In the genomic region with DNA sequence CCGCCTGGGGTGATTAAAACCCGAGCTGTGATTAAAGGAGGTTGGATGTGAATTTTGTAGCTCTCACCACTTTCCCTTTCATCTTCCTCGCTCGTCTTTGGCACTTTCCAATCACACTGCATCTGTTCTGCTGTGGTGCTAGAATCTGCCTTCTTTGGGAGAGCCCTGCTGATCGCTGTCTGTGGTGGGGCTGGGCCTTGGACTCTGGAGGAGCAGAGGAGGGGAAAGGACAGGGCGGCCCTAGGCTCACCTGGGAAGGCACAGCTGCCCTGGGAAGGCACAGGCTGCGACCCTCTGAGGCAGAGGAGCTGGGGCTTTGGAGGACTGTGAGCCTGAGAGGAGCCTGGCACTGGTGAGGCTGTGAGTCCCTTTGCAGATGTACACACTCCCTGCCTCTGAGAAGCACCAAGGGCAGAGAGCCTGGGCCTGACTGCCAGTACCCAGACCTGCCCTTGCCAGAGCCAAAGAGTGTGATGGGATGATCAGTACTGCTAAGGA, we compare ENCODE assay signal across 17 cellular contexts.
"Had no signal": no experiment of that assay in that cellular context is flagged by ENCODE, and none has a peak within 500 bp of the region (broad histone marks: within the 10 kb centered on the region; RNA-seq: fewer than 3 reads in every experiment).

No MANE protein-coding gene starts in this region.

- ATAC-seq: activated naive CD4-positive, alpha-beta T cell treated with anti-CD3 and anti-CD28 coated beads, Interleukin-2, amount 50 U/mL, for 72 hours; foreskin keratinocyte; naive thymus-derived CD8-positive, alpha-beta T cell had no signal

- DNase-seq: activated CD4-positive, alpha-beta T cell treated with anti-CD3 and anti-CD28 coated beads, Interleukin-2, amount 50 U/mL, for 1 hour; activated CD4-positive, CD25-positive, alpha-beta regulatory T cell; activated T-cell treated with anti-CD3 and anti-CD28 coated beads, Interleukin-2, amount 50 U/mL, for 1 hour; central memory CD4-positive, alpha-beta T cell; effector CD8-positive, alpha-beta T cell; foreskin keratinocyte; immature natural killer cell; naive thymus-derived CD8-positive, alpha-beta T cell; posterior cingulate gyrus; retina; small intestine; stomach; testis had no signal

- H3K9me3 ChIP-seq: colonic mucosa, stomach, testis had no signal

- H3K9me3 Mint-ChIP-seq: activated naive CD4-positive, alpha-beta T cell treated with anti-CD3 and anti-CD28 coated beads, Interleukin-2, amount 50 U/mL, for 72 hours; activated T-helper 2 cell treated with anti-CD3 and anti-CD28 coated beads, Interferon-gamma antibody, Interleukin-2, Interleukin-4, amounts not matched to agents 10 μg/mL and 5 μg/mL and 100 μg/mL, durations not matched to agents 14 hours and 24 hours and 36 hours; naive thymus-derived CD8-positive, alpha-beta T cell had no signal

- H3K4me3 Mint-ChIP-seq: immature natural killer cell; naive thymus-derived CD8-positive, alpha-beta T cell had no signal

- H3K36me3 ChIP-seq: colonic mucosa, stomach had no signal

- H3K36me3 Mint-ChIP-seq: activated naive CD4-positive, alpha-beta T cell treated with anti-CD3 and anti-CD28 coated beads, Interleukin-2, amount 50 U/mL, for 72 hours; immature natural killer cell; naive thymus-derived CD8-positive, alpha-beta T cell had no signal

- H3K4me1 ChIP-seq: colonic mucosa, foreskin keratinocyte, testis had no signal

- H3K27me3 ChIP-seq: colonic mucosa, foreskin keratinocyte, testis had no signal

- H3K27ac Mint-ChIP-seq: activated naive CD4-positive, alpha-beta T cell treated with anti-CD3 and anti-CD28 coated beads, Interleukin-2, amount 50 U/mL, for 72 hours; activated T-helper 2 cell treated with anti-CD3 and anti-CD28 coated beads, Interferon-gamma antibody, Interleukin-2, Interleukin-4, amounts not matched to agents 10 μg/mL and 5 μg/mL and 100 μg/mL, durations not matched to agents 14 hours and 24 hours and 36 hours; immature natural killer cell; naive thymus-derived CD8-positive, alpha-beta T cell had no signal

- H3K4me3 ChIP-seq: colonic mucosa, SK-N-MC, stomach, testis had no signal

- H3K27ac ChIP-seq: colonic mucosa, foreskin keratinocyte, SK-N-MC, stomach, testis had no signal

- H3K4me1 Mint-ChIP-seq: immature natural killer cell had no signal
